ENCODE assay signal across 30 cellular contexts in genomic region chr5:67141644-67142043, GRCh38. TPM values are rescaled to one million over a fixed set of nuclear protein-coding genes. Genes with fewer than 3 reads are reported as not detected.
DNase-seq lines count a peak whose midpoint lies in the region; ATAC-seq, FAIRE-seq and TF ChIP-seq lines count a peak whose summit lies in the region.
"Had no signal": no experiment of that assay in that cellular context is flagged by ENCODE, and none has a peak within 500 bp of the region (broad histone marks: within the 10 kb centered on the region; RNA-seq: fewer than 3 reads in every experiment).

No MANE protein-coding gene starts in this region.

- no peak overlapping the region for H3K4me3 ChIP-seq in kidney (ENCODE audit: low read length in 2 of 2)
- H3K4me3 ChIP-seq: PC-9 had no signal

- H3K4me1 ChIP-seq in kidney (ENCODE audit: control insufficient read depth in 1 of 2, insufficient read depth in 1 of 2, low read depth in 1 of 2, low read length in 2 of 2) = no peaks in the 10 kb centered on the region
- H3K4me1 ChIP-seq: BE2C had no signal

- no peak for FAIRE-seq in kidney (lab: Jason Lieb, UNC)
- FAIRE-seq: GM18507, H54 had no signal

- H3K9me3 Mint-ChIP-seq in activated CD8-positive, alpha-beta T cell treated with anti-CD3 and anti-CD28 coated beads, Interleukin-2, amount 10 ng/mL, durations not matched to agents 7 days and 5 days (ENCODE audit: insufficient read depth) = no peaks in the 10 kb centered on the region
- H3K9me3 Mint-ChIP-seq: CD8-positive, alpha-beta memory T cell had no signal

- H3K27ac ChIP-seq in kidney (ENCODE audit: low read depth in 2 of 2, low read length in 2 of 2) = no peak overlapping the region
- H3K27ac ChIP-seq: PC-9 had no signal

- POLR2A ChIA-PET in activated CD8-positive, alpha-beta T cell treated with anti-CD3 and anti-CD28 coated beads, Interleukin-2, amount 10 ng/mL, durations not matched to agents 7 days and 5 days (lab: Charles Lee) = interaction anchor here (0.6 kb wide), 1 partner anchor 666 kb away, joined by 4 read pairs; no protein-coding TSS in a partner anchor

- H3K9me3 ChIP-seq in kidney (ENCODE audit: control insufficient read depth in 1 of 2, low read length in 2 of 2) = no peaks in the 10 kb centered on the region
- H3K9me3 ChIP-seq: BE2C had no signal

- H3K9ac ChIP-seq in kidney (ENCODE audit: low read length in 2 of 2) = no peak overlapping the region

- H3K27ac Mint-ChIP-seq in activated CD8-positive, alpha-beta T cell treated with anti-CD3 and anti-CD28 coated beads, Interleukin-2, amount 10 ng/mL, durations not matched to agents 7 days and 5 days = no peak overlapping the region
- H3K27ac Mint-ChIP-seq: CD14-positive monocyte had no signal

- DNase-seq in DMS53 (lab: John Stamatoyannopoulos, UW) = peak; percentile 64
- DNase-seq in DMS53 treated with DMSO at 0.1 percent for 48 hours (lab: John Stamatoyannopoulos, UW; ENCODE audit: unreplicated experiment) = no peak
- DNase-seq in NCI-H2029 (lab: John Stamatoyannopoulos, UW) = peak; percentile 69
- DNase-seq in NCI-H748 treated with DMSO at 0.1 percent for 48 hours (lab: John Stamatoyannopoulos, UW) = peak; percentile 82
- peak; percentile 14 to 31 for DNase-seq in dermis microvascular lymphatic vessel endothelial cell (ENCODE audit: low read depth in 2 of 2)
- DNase-seq in T1000 (lab: John Stamatoyannopoulos, UW) = no peak
- no peak for DNase-seq in kidney
- DNase-seq in activated CD8-positive, alpha-beta T cell treated with anti-CD3 and anti-CD28 coated beads, Interleukin-2, amount 10 ng/mL, durations not matched to agents 7 days and 5 days = no peak
- DNase-seq: 8988T; ACHN; BE2C; CD8-positive, alpha-beta memory T cell; DMS 273 treated with DMSO at 0.1 percent for 48 hours; Kasumi-1; NCI-H1092 treated with DMSO at 0.1 percent for 48 hours; NCI-H1694; NCI-H2081 treated with DMSO at 0.1 percent for 48 hours; NCI-H2171; NCI-H446; NCI-H526 treated with DMSO at 0.1 percent for 48 hours; PC-9; RPMI8226; SHP77 treated with DMSO at 0.1 percent for 48 hours; T-helper 1 cell had no signal

- no peak for ATAC-seq in activated CD8-positive, alpha-beta T cell treated with anti-CD3 and anti-CD28 coated beads, Interleukin-2, amount 10 ng/mL, durations not matched to agents 7 days and 5 days

- H3K4me3 Mint-ChIP-seq in activated CD8-positive, alpha-beta T cell treated with anti-CD3 and anti-CD28 coated beads, Interleukin-2, amount 10 ng/mL, durations not matched to agents 7 days and 5 days = no peak overlapping the region
- H3K4me3 Mint-ChIP-seq: CD14-positive monocyte; CD8-positive, alpha-beta memory T cell had no signal

- no peaks in the 10 kb centered on the region for H3K27me3 Mint-ChIP-seq in activated CD8-positive, alpha-beta T cell treated with anti-CD3 and anti-CD28 coated beads, Interleukin-2, amount 10 ng/mL, durations not matched to agents 7 days and 5 days (ENCODE audit: low read depth)
- H3K27me3 Mint-ChIP-seq: CD8-positive, alpha-beta memory T cell had no signal

- H3K36me3 ChIP-seq in kidney (ENCODE audit: control insufficient read depth in 1 of 2, insufficient read depth in 2 of 2, low read length in 2 of 2) = peaks cover 37 to 59% of the 10 kb centered on the region in 2 donors
- H3K36me3 ChIP-seq: BE2C had no signal

- CTCF ChIA-PET in activated CD8-positive, alpha-beta T cell treated with anti-CD3 and anti-CD28 coated beads, Interleukin-2, amount 10 ng/mL, durations not matched to agents 7 days and 5 days (lab: Charles Lee) = no interaction called here

- no peaks in the 10 kb centered on the region for H3K4me1 Mint-ChIP-seq in activated CD8-positive, alpha-beta T cell treated with anti-CD3 and anti-CD28 coated beads, Interleukin-2, amount 10 ng/mL, durations not matched to agents 7 days and 5 days (ENCODE audit: low read depth)
- H3K4me1 Mint-ChIP-seq: CD8-positive, alpha-beta memory T cell had no signal

- H3K36me3 Mint-ChIP-seq in activated CD8-positive, alpha-beta T cell treated with anti-CD3 and anti-CD28 coated beads, Interleukin-2, amount 10 ng/mL, durations not matched to agents 7 days and 5 days (ENCODE audit: low read depth) = no peaks in the 10 kb centered on the region
- H3K36me3 Mint-ChIP-seq: CD14-positive monocyte had no signal

- no peak for TF ChIP-seq CTCF in kidney (IDR thresholded peaks at IDR 0.05; ENCODE audit: borderline replicate concordance, extremely low read depth, insufficient read depth)

- intact Hi-C loops in kidney (cut with DNase I) = no loop called here

RNA-seq across cellular contexts. Expression of gene CD180, which starts 55.0 kb away (rescaled TPM):
- under 0.01 TPM in 1 of 2 replicates, not detected in the other for total RNA-seq in dermis microvascular lymphatic vessel endothelial cell
- 3.3 TPM for total RNA-seq in kidney
- 0.28 TPM for polyA plus RNA-seq in kidney (ENCODE audit: insufficient read depth, low read depth, low replicate concordance)
- not detected for total RNA-seq in activated CD8-positive, alpha-beta T cell treated with anti-CD3 and anti-CD28 coated beads, Interleukin-2, amount 10 ng/mL, durations not matched to agents 7 days and 5 days
- total RNA-seq: Daoy, G401, HT-29, PC-9 had no signal
- polyA plus RNA-seq: CD8-positive, alpha-beta memory T cell had no signal

Comparison
In these comparisons a context has a peak if more than half of its experiments do, and no peak if none do; other contexts are left out.
1. DNase-seq: peak in DMS53 (single experiment), NCI-H2029 (single experiment), NCI-H748 treated with DMSO at 0.1 percent for 48 hours (single experiment) and dermis microvascular lymphatic vessel endothelial cell (2 of 2); none in DMS53 treated with DMSO at 0.1 percent for 48 hours (single experiment), T1000 (single experiment), kidney (single experiment) and activated CD8-positive, alpha-beta T cell treated with anti-CD3 and anti-CD28 coated beads, Interleukin-2, amount 10 ng/mL, durations not matched to agents 7 days and 5 days (single experiment).